17 cellular contexts compared by ENCODE assay signal in the genomic region with DNA sequence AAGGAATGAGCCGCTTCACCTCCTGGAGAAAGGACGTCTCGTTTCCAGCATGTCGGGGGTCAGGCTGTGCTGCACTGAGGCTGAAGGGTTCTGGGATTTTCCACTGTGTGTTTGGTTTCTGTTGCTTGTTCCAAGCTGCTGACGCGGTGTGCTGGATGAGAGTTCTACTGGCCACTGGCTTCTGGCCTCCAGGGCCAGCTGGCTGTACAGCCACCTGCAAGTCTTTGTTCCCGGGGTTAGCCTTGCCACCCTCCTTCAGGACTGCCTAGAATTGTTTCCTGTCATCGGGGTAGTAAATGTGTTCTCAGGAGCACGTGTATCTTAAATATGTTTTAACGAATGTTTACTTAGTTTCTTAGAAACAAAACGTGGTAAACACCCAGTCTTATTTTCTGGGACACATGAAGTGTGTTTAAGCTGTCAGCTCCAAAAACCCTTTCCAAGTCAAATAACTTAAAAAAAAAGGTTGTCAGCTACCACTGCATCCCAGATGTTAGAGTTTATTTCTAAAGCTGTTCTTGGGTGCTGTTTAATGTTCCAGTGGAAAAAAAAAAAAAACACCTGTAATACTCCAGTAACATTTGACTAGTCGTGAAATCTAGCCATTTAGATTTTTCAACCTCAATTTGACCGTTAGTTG.
A peak's percentile ranks its signal among the peaks of the same experiment; 100 is the strongest.
DNase-seq lines count a peak whose midpoint lies in the region; ATAC-seq, FAIRE-seq and TF ChIP-seq lines count a peak whose summit lies in the region.
"Had no signal": no experiment of that assay in that cellular context is flagged by ENCODE, and none has a peak within 500 bp of the region (broad histone marks: within the 10 kb centered on the region; RNA-seq: fewer than 3 reads in every experiment).

No MANE protein-coding gene starts in this region.

- peak overlapping the region; percentile 47 to 75 for H3K27ac ChIP-seq in thoracic aorta
- no peak overlapping the region for H3K27ac ChIP-seq in colonic mucosa

- DNase-seq in SHP77 (lab: John Stamatoyannopoulos, UW): peak; percentile 38 to 71
- DNase-seq in fibroblast of mammary gland (ENCODE audit: low read depth): peak; percentile 35
- peak; percentile 42 for DNase-seq in mucosa of gallbladder (ENCODE audit: low spot score)
- DNase-seq in thoracic aorta (ENCODE audit: low spot score): no peak
- no peak for DNase-seq in middle frontal gyrus (ENCODE audit: extremely low spot score, low spot score)
- no peak for DNase-seq in activated CD4-positive, alpha-beta T cell treated with anti-CD3 and anti-CD28 coated beads for 48 hours
- DNase-seq in colonic mucosa: no peak
- no peak for DNase-seq in D721Med (ENCODE audit: insufficient read length, low spot score)
- DNase-seq: effector memory CD4-positive, alpha-beta T cell; HCEC 1CT; IMR-90; naive thymus-derived CD4-positive, alpha-beta T cell; NCI-H1694; PC-3; T-helper 9 cell had no signal

- peaks cover 0 to 25% of the 10 kb centered on the region in 2 donors for H3K4me1 ChIP-seq in thoracic aorta (ENCODE audit: control insufficient read depth in 1 of 2, low read depth in 2 of 2)
- H3K4me1 ChIP-seq in colonic mucosa: no peaks in the 10 kb centered on the region

- ATAC-seq in thoracic aorta (ENCODE audit: insufficient number of reproducible peaks, low FRiP score, low read depth): no peak
- ATAC-seq: naive thymus-derived CD4-positive, alpha-beta T cell; PC-3; stimulated activated memory B cell treated with anti-CD40 and anti-IgM and Interleukin-4, amounts not matched to agents 10 μg/mL and 1 μg/mL and 100 μg/mL, for 72 hours had no signal

- no peak overlapping the region for H3K4me3 ChIP-seq in fibroblast of mammary gland (ENCODE audit: control insufficient read depth, low read depth, low read length)
- H3K4me3 ChIP-seq in thoracic aorta: peak overlapping the region; percentile 52
- no peak overlapping the region for H3K4me3 ChIP-seq in colonic mucosa

- H3K9me3 ChIP-seq in thoracic aorta (no peaks in the 10 kb centered on the region), colonic mucosa (no peaks in the 10 kb centered on the region)

- intact Hi-C loops in colonic mucosa (cut with DNase I): no loop called here

- no peaks in the 10 kb centered on the region for H3K27me3 ChIP-seq in thoracic aorta (replicated peaks; ENCODE audit: insufficient read depth)
- H3K27me3 ChIP-seq in colonic mucosa: no peaks in the 10 kb centered on the region

- H3K36me3 ChIP-seq in thoracic aorta: no peaks in the 10 kb centered on the region
- H3K36me3 ChIP-seq in colonic mucosa: no peaks in the 10 kb centered on the region

- TF ChIP-seq CTCF in fibroblast of mammary gland (conservative IDR thresholded peaks at IDR 0.05; ENCODE audit: control insufficient read depth, insufficient read depth, low read depth, low read length) (no peak), thoracic aorta (IDR thresholded peaks at IDR 0.05) (no peak), colonic mucosa (IDR thresholded peaks at IDR 0.05) (no peak), D721Med (IDR thresholded peaks at IDR 0.05; ENCODE audit: insufficient read depth, missing control alignments) (no peak)

- FAIRE-seq in D721Med (lab: Jason Lieb, UNC): no peak
- FAIRE-seq: GM12891 had no signal

- H3K9ac ChIP-seq in colonic mucosa (ENCODE audit: low read depth in 2 of 2, low read length in 2 of 2): no peak overlapping the region

Comparison
In these comparisons a context has a peak if more than half of its experiments do, and no peak if none do; other contexts are left out.
1. DNase-seq: peak in SHP77 (2 of 2), fibroblast of mammary gland (single experiment) and mucosa of gallbladder (single experiment); none in thoracic aorta (single experiment), middle frontal gyrus (single experiment), activated CD4-positive, alpha-beta T cell treated with anti-CD3 and anti-CD28 coated beads for 48 hours (single experiment), colonic mucosa (single experiment) and D721Med (single experiment).